Comparison of ENCODE assay signal across 14 cellular contexts in the genomic region with DNA sequence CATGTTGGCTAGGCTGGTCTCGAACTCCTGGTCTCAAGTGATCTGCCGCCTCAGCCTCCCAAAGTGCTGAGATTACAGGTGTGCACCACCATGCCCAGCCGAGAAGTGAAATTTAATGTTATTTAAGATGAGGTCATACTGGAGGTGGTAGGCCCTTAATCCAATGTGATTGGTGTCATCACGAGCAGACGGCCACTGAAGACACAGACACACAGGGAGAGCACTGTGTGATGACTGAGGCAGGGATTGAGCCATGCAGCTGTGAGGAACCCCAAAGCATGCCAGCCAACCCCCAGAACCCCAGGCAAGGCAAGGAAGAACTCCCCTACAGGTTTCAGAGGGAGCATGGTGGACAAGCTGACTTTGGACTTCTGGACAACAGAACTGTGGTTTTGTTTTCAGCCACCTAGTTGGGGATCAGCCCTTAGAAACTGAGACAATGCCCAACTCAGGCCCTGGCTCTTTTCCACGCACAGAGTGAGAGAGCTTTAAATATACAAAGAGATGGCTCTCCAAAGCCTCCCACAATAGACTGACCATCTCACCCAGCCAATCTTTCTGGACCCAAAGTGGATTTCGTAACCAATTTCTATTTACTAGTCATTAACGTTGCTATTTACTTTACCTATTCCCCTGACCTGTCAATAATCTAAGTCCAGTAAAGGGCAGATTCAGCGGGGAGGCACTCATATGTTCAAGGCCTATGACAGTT. TPM values are rescaled to one million over a fixed set of nuclear protein-coding genes. Genes with fewer than 3 reads are reported as not detected.
DNase-seq lines count a peak whose midpoint lies in the region; ATAC-seq and TF ChIP-seq lines count a peak whose summit lies in the region.
"Had no signal": no experiment of that assay in that cellular context is flagged by ENCODE, and none has a peak within 500 bp of the region (broad histone marks: within the 10 kb centered on the region; RNA-seq: fewer than 3 reads in every experiment).

No MANE protein-coding gene starts in this region.

- H3K4me1 ChIP-seq in neuronal stem cell (ENCODE audit: control insufficient read depth in 2 of 2, insufficient read depth in 1 of 2, low read depth in 1 of 2, low read length in 2 of 2) (peaks cover 2 to 10% of the 10 kb centered on the region in 2 donors), endodermal cell (ENCODE audit: control insufficient read depth, insufficient read depth, low read length) (no peaks in the 10 kb centered on the region)

- peaks cover 25% of the 10 kb centered on the region for H3K4me1 Mint-ChIP-seq in endodermal cell

- H3K23ac ChIP-seq in neuronal stem cell (ENCODE audit: low read depth, low read length, poor library complexity), result no peak overlapping the region

- H3K79me1 ChIP-seq in neuronal stem cell (ENCODE audit: low read depth, low read length), result no peaks in the 10 kb centered on the region

- no peaks in the 10 kb centered on the region for H3K27me3 Mint-ChIP-seq in endodermal cell (ENCODE audit: insufficient read depth)

- no peak overlapping the region for H2BK5ac ChIP-seq in neuronal stem cell (ENCODE audit: low read length)

- H4K91ac ChIP-seq in neuronal stem cell (ENCODE audit: low read depth, low read length, poor library complexity), result peak overlapping the region; percentile 46

- no peak overlapping the region for H2BK15ac ChIP-seq in neuronal stem cell (ENCODE audit: low read length)

- no peak overlapping the region for H3K18ac ChIP-seq in neuronal stem cell (ENCODE audit: low read length)

- H3K9me3 Mint-ChIP-seq in endodermal cell, result no peaks in the 10 kb centered on the region
- H3K9me3 Mint-ChIP-seq: T-helper 1 cell treated with Interleukin-12 subunit alpha and Interleukin-12 subunit beta and Interleukin-4 antibody, amounts not matched to agents 30 μg/mL and 1 μg/mL, for 36 hours had no signal

- H4K8ac ChIP-seq in neuronal stem cell (ENCODE audit: low read depth, low read length), result no peak overlapping the region

- H3K27ac Mint-ChIP-seq in endodermal cell, result no peak overlapping the region
- H3K27ac Mint-ChIP-seq: T-helper 1 cell treated with Interleukin-12 subunit alpha and Interleukin-12 subunit beta and Interleukin-4 antibody, amounts not matched to agents 30 μg/mL and 1 μg/mL, for 36 hours had no signal

- H3K36me3 ChIP-seq in neuronal stem cell (replicated peaks in 1 of 2; ENCODE audit: control insufficient read depth in 2 of 2, insufficient read depth in 2 of 2, low read length in 2 of 2) (no peaks in the 10 kb centered on the region), endodermal cell (ENCODE audit: control insufficient read depth, insufficient read depth, low read length) (no peaks in the 10 kb centered on the region)
- H3K36me3 ChIP-seq: lower lobe of right lung had no signal

- no peak overlapping the region for H2AK5ac ChIP-seq in neuronal stem cell (ENCODE audit: low read depth, low read length)

- WGBS in neuronal stem cell (ENCODE audit: extremely low coverage in 2 of 2, insufficient read length in 2 of 2, insufficient replicate concordance in 1 of 2), 2 donors, result no CpG with 5 or more reads among the region's 9 CpGs
- WGBS in endodermal cell (ENCODE audit: insufficient coverage in 1 of 2, insufficient read length in 1 of 2), 2 experiments, result 91 to 98% methylated on average over 6 to 9 of the region's 9 CpGs

- no peak overlapping the region for H3K4ac ChIP-seq in neuronal stem cell (ENCODE audit: low read length)

- TF ChIP-seq CTCF in HL-60 (IDR thresholded peaks at IDR 0.05; ENCODE audit: insufficient read depth, low read length) (no peak), VCaP (conservative IDR thresholded peaks at IDR 0.05) (no peak), endodermal cell (conservative IDR thresholded peaks at IDR 0.05) (no peak)

- no peak overlapping the region for H2AFZ ChIP-seq in neuronal stem cell (ENCODE audit: low read length)

- H3K4me2 ChIP-seq in neuronal stem cell (ENCODE audit: insufficient read depth, low read length, poor library complexity, severe bottlenecking), result no peak overlapping the region

- H3K9ac ChIP-seq in neuronal stem cell (ENCODE audit: low read depth, low read length, poor library complexity), result no peak overlapping the region
- H3K9ac ChIP-seq in endodermal cell (ENCODE audit: extremely low read depth, low read length, poor library complexity, severe bottlenecking), result no peak overlapping the region

- H3K9me3 ChIP-seq in neuronal stem cell (replicated peaks in 1 of 2; ENCODE audit: control insufficient read depth in 2 of 2, insufficient read depth in 1 of 2, low read depth in 1 of 2, low read length in 2 of 2) (no peaks in the 10 kb centered on the region), endodermal cell (ENCODE audit: control insufficient read depth, low read length) (no peaks in the 10 kb centered on the region)
- H3K9me3 ChIP-seq: lower lobe of right lung had no signal

- no peak overlapping the region for H2BK12ac ChIP-seq in neuronal stem cell (ENCODE audit: low read length)

- no peak overlapping the region for H3K14ac ChIP-seq in neuronal stem cell (ENCODE audit: low read length)

- no peak for ATAC-seq in GM19324 (IDR thresholded peaks at IDR 0.05; ENCODE audit: low FRiP score, unreplicated experiment)

- H3K4me3 ChIP-seq in HL-60 (replicated peaks; ENCODE audit: insufficient read depth, low read length) (no peak overlapping the region), neuronal stem cell (ENCODE audit: low read length in 2 of 2) (no peak overlapping the region), endodermal cell (ENCODE audit: low read length) (no peak overlapping the region)
- H3K4me3 ChIP-seq: lower lobe of right lung had no signal

- H3K27ac ChIP-seq in HL-60 (replicated peaks) (peak overlapping the region; percentile 42), VCaP (peak overlapping the region; percentile 97), neuronal stem cell (replicated peaks; ENCODE audit: low read length) (no peak overlapping the region), endodermal cell (ENCODE audit: low read depth, low read length) (no peak overlapping the region)

- H3K27me3 ChIP-seq in HL-60 (ENCODE audit: insufficient read depth, poor library complexity, severe bottlenecking), result no peaks in the 10 kb centered on the region
- H3K27me3 ChIP-seq in neuronal stem cell (ENCODE audit: control insufficient read depth in 3 of 3, insufficient read depth in 3 of 3, low read depth in 1 of 3, low read length in 3 of 3), result no peaks in the 10 kb centered on the region
- H3K27me3 ChIP-seq in endodermal cell (ENCODE audit: control insufficient read depth, insufficient read depth, low read length, poor library complexity, severe bottlenecking), result no peaks in the 10 kb centered on the region

- H3K36me3 Mint-ChIP-seq in endodermal cell (ENCODE audit: low read depth), result no peaks in the 10 kb centered on the region

- H3K4me3 Mint-ChIP-seq in endodermal cell, result no peak overlapping the region
- H3K4me3 Mint-ChIP-seq: T-helper 1 cell treated with Interleukin-12 subunit alpha and Interleukin-12 subunit beta and Interleukin-4 antibody, amounts not matched to agents 30 μg/mL and 1 μg/mL, for 36 hours had no signal

- DNase-seq in HL-60 (ENCODE audit: low read depth in 1 of 2, low spot score in 1 of 2), result no peak
- peak; percentile 78 for DNase-seq in NCI-H2029 (lab: John Stamatoyannopoulos, UW)
- DNase-seq in neuronal stem cell (ENCODE audit: low spot score), result no peak
- DNase-seq in NCI-H2227 (lab: John Stamatoyannopoulos, UW; ENCODE audit: unreplicated experiment), result no peak
- DNase-seq in NK-92 (lab: John Stamatoyannopoulos, UW; ENCODE audit: unreplicated experiment), result no peak
- no peak for DNase-seq in endodermal cell
- DNase-seq: activated effector memory CD4-positive, alpha-beta T cell treated with anti-CD3 and anti-CD28 coated beads, Interleukin-2, amount 50 U/mL, for 16 hours; lower lobe of right lung; NCI-H187; NCI-H524 treated with DMSO at 0.1 percent for 48 hours; stimulated activated CD4-positive, alpha-beta T cell treated with anti-CD3 and anti-CD28 coated beads, Interleukin-4, amount 100 ng/mL, for 4 hours had no signal

- H2BK120ac ChIP-seq in neuronal stem cell (ENCODE audit: low read depth, low read length), result no peak overlapping the region

RNA-seq across cellular contexts. Expression of a gene that starts 34.2 kb away (rescaled TPM):
- 2.7 TPM for polyA plus RNA-seq in neuronal stem cell (2013, experiment 1 of 2)
- polyA plus RNA-seq in neuronal stem cell (2013, experiment 2 of 2), result 2.9 TPM
- total RNA-seq in endodermal cell, result 10 to 100 TPM; 14.4 to 14.5 TPM
- polyA plus RNA-seq in endodermal cell (2013, experiment 1 of 2), result 2.7 TPM
- 2.7 TPM for polyA plus RNA-seq in endodermal cell (2013, experiment 2 of 2)

Comparison
In these comparisons a context has a peak if more than half of its experiments do, and no peak if none do; other contexts are left out.
1. H3K27ac ChIP-seq: peak in HL-60 (single experiment) and VCaP (single experiment); none in neuronal stem cell (single experiment) and endodermal cell (single experiment).